Comparison of ENCODE assay signal across 1 cellular context in genomic region chr15:48751595-48751994, GRCh38.
TF ChIP-seq lines count a peak whose summit lies in the region.

No MANE protein-coding gene starts in this region.

TF ChIP-seq in IMR-90, 13 proteins besides CTCF, POLR2A, EP300 and RAD21:
- TF ChIP-seq RCOR1 (IDR thresholded peaks at IDR 0.05; ENCODE audit: insufficient replicate concordance, low read length) = no peak
- no peak for TF ChIP-seq RFX5 (IDR thresholded peaks at IDR 0.05; ENCODE audit: low read depth, low read length)
- no peak for TF ChIP-seq BHLHE40 (IDR thresholded peaks at IDR 0.05; ENCODE audit: low read depth, low read length)
- no peak for TF ChIP-seq CHD1 (IDR thresholded peaks at IDR 0.05; ENCODE audit: low read depth, low read length)
- TF ChIP-seq MAZ (IDR thresholded peaks at IDR 0.05; ENCODE audit: borderline replicate concordance, low read depth, low read length) = no peak
- no peak for TF ChIP-seq ELK1 (IDR thresholded peaks at IDR 0.05; ENCODE audit: borderline replicate concordance, low read depth, low read length)
- TF ChIP-seq USF2 (IDR thresholded peaks at IDR 0.05; ENCODE audit: low read depth, low read length) = no peak
- no peak for TF ChIP-seq CEBPB (IDR thresholded peaks at IDR 0.05; ENCODE audit: low read depth, low read length)
- TF ChIP-seq SMC3 (IDR thresholded peaks at IDR 0.05; ENCODE audit: low read depth, low read length) = no peak
- TF ChIP-seq FOS (IDR thresholded peaks at IDR 0.05; ENCODE audit: low read depth, low read length) = no peak
